In the genomic region with DNA sequence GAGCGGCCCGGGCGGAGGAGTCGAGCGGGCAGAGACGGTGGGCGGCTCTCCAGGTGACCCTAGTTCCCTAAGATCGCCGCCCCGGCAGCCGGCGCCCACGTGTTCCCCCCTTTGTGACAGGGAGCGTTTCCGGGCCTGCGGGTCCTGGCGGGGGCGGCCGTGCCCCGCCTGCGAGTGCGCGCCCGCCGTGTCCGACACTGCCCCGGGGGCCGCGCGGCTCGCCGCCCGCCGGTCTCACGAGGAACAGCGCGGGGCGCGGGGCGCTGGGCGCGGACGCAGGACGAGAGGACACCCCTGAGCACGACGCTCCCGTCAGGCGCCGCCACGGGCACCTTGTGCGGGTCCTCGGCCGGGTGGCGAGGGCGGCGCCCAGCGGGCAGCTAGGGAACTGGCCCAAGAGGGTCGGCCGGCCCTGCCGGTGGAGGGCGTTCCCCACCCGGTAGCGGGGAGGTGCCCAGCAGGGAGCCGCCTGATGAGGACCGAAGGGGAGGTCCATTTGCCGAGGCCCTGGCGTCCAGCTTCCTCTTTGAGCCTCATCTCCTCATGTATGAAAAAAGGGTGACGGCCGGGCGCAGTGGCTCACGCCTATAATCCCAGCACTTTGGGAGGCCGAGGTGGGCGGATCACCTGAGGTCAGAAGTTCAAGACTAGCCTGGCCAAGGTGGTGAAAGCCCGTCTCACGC, we compare ENCODE assay signal across 1 cellular context.
TF ChIP-seq lines count a peak whose summit lies in the region.

A gene (minus strand): TSS at position 137 of the 683 bp plus-strand sequence. CDS start 535 bp downstream, outside the sequence.

TF ChIP-seq in K562, 482 proteins besides CTCF, POLR2A, EP300 and RAD21 (continued from another document and continues in another):
- TF ChIP-seq TARDBP (IDR thresholded peaks at IDR 0.05) (peak; percentile 95), ZNF436 (CRISPR knock-in tag; IDR thresholded peaks at IDR 0.05) (peak; percentile 65), HNRNPL (IDR thresholded peaks at IDR 0.05; ENCODE audit: low read depth, low read length) (peak; percentile 99), SAFB (IDR thresholded peaks at IDR 0.05; ENCODE audit: borderline replicate concordance, low read depth, low read length) (0 out of 2 replicates have a peak, but pooled peaks have one; percentile 47), MXI1 (IDR thresholded peaks at IDR 0.05; ENCODE audit: low read depth, low read length) (peak; percentile 99), ILK (tag; IDR thresholded peaks at IDR 0.05; ENCODE audit: borderline replicate concordance, low read depth) (no peak), CBFA2T2 (conservative IDR thresholded peaks at IDR 0.05) (0 out of 2 replicates have a peak, but pooled peaks have one; percentile 22), KDM4B (IDR thresholded peaks at IDR 0.05; ENCODE audit: borderline replicate concordance in 2 of 2, low read depth in 1 of 2) (0 out of 4 replicates have a peak, but pooled peaks of 1 of the 2 experiments have one; percentile 47), RNF2 (IDR thresholded peaks at IDR 0.05) (peak; percentile 93), POLR3G (IDR thresholded peaks at IDR 0.05; ENCODE audit: extremely low read depth, insufficient read length, insufficient replicate concordance) (no peak), ZNF184 (CRISPR knock-in tag; IDR thresholded peaks at IDR 0.05) (no peak), GTF2F1 (IDR thresholded peaks at IDR 0.05; ENCODE audit: low read depth, low read length) (peak; percentile 87; the same call in 1 of the 2 replicates), RBBP5 (IDR thresholded peaks at IDR 0.05; ENCODE audit: borderline replicate concordance, insufficient read depth, low read length, poor library complexity, severe bottlenecking) (peak; percentile 95), NCOA1 (IDR thresholded peaks at IDR 0.05; ENCODE audit: low read depth) (peak; percentile 65; the same call in 1 of the 2 replicates), ZNF584 (CRISPR knock-in tag; IDR thresholded peaks at IDR 0.05; ENCODE audit: low read depth) (peak; percentile 76; the same call in 1 of the 2 replicates), ZNF75A (CRISPR knock-in tag; IDR thresholded peaks at IDR 0.05) (no peak), DMBX1 (CRISPR knock-in tag; IDR thresholded peaks at IDR 0.05; ENCODE audit: borderline replicate concordance) (peak; percentile 78; the same call in 1 of the 2 replicates), PRMT5 (CRISPR knock-in tag; IDR thresholded peaks at IDR 0.05) (peak; percentile 83; the same call in 1 of the 2 replicates), IRF2 (CRISPR knock-in tag; IDR thresholded peaks at IDR 0.05) (peak; percentile 88), POLR2AphosphoS5 (IDR thresholded peaks at IDR 0.05; ENCODE audit: control insufficient read depth, insufficient read depth, low read depth, low read length) (peak; percentile 45; the same call in 1 of the 2 replicates), C11orf30 (IDR thresholded peaks at IDR 0.05; ENCODE audit: low read depth) (peak; percentile 77), ZNF766 (CRISPR knock-in tag; conservative IDR thresholded peaks at IDR 0.05) (peak; percentile 79; the same call in 1 of the 2 replicates), ZNF197 (CRISPR knock-in tag; IDR thresholded peaks at IDR 0.05; ENCODE audit: low read depth) (peak; percentile 89; the same call in 1 of the 2 replicates), RBFOX2 (IDR thresholded peaks at IDR 0.05; ENCODE audit: low read depth, low read length) (peak; percentile 75), MECOM (CRISPR knock-in tag; IDR thresholded peaks at IDR 0.05) (no peak; the same call in 1 of the 2 replicates), NR3C1 (CRISPR knock-in tag; IDR thresholded peaks at IDR 0.05) (peak; percentile 68; the same call in 1 of the 2 replicates), RBM25 (IDR thresholded peaks at IDR 0.05; ENCODE audit: low read depth, low read length, severe bottlenecking) (peak; percentile 63), ZNF583 (CRISPR knock-in tag; IDR thresholded peaks at IDR 0.05) (peak; percentile 94), NRF1 (conservative IDR thresholded peaks at IDR 0.05 in 1 of 2, IDR thresholded peaks at IDR 0.05 in 1 of 2) (peak; percentile 70 to 76), MEIS2 (IDR thresholded peaks at IDR 0.05; ENCODE audit: partially characterized antibody) (peak; percentile 75), PHF8 (IDR thresholded peaks at IDR 0.05; ENCODE audit: borderline replicate concordance, low read length) (peak; percentile 74; the same call in 1 of the 2 replicates), HMG20A (CRISPR knock-in tag; conservative IDR thresholded peaks at IDR 0.05) (no peak), PCBP1 (IDR thresholded peaks at IDR 0.05; ENCODE audit: low read depth, low read length, poor library complexity, severe bottlenecking) (peak; percentile 74), TCF7 (IDR thresholded peaks at IDR 0.05; ENCODE audit: borderline replicate concordance) (peak; percentile 61), CCAR2 (IDR thresholded peaks at IDR 0.05; ENCODE audit: low read depth, low read length) (no peak), HDAC2 (IDR thresholded peaks at IDR 0.05) (peak; percentile 87), KDM5B (IDR thresholded peaks at IDR 0.05; ENCODE audit: insufficient replicate concordance, low read depth, low read length) (no peak), FOXP1 (CRISPR knock-in tag; IDR thresholded peaks at IDR 0.05) (no peak; the same call in 1 of the 2 replicates), CTBP1 (IDR thresholded peaks at IDR 0.05; ENCODE audit: borderline replicate concordance) (peak; percentile 100), CHD2 (IDR thresholded peaks at IDR 0.05; ENCODE audit: low read depth, low read length) (peak; percentile 51; the same call in 1 of the 2 replicates), SMARCE1 (IDR thresholded peaks at IDR 0.05) (no peak; the same call in 1 of the 2 replicates), ELF2 (CRISPR knock-in tag; IDR thresholded peaks at IDR 0.05) (peak; percentile 99)
- TF ChIP-seq, protein P1, sequence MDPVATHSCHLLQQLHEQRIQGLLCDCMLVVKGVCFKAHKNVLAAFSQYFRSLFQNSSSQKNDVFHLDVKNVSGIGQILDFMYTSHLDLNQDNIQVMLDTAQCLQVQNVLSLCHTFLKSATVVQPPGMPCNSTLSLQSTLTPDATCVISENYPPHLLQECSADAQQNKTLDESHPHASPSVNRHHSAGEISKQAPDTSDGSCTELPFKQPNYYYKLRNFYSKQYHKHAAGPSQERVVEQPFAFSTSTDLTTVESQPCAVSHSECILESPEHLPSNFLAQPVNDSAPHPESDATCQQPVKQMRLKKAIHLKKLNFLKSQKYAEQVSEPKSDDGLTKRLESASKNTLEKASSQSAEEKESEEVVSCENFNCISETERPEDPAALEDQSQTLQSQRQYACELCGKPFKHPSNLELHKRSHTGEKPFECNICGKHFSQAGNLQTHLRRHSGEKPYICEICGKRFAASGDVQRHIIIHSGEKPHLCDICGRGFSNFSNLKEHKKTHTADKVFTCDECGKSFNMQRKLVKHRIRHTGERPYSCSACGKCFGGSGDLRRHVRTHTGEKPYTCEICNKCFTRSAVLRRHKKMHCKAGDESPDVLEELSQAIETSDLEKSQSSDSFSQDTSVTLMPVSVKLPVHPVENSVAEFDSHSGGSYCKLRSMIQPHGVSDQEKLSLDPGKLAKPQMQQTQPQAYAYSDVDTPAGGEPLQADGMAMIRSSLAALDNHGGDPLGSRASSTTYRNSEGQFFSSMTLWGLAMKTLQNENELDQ (CRISPR knock-in tag; IDR thresholded peaks at IDR 0.05; ENCODE audit: borderline replicate concordance) = no peak
- TF ChIP-seq, protein P2, sequence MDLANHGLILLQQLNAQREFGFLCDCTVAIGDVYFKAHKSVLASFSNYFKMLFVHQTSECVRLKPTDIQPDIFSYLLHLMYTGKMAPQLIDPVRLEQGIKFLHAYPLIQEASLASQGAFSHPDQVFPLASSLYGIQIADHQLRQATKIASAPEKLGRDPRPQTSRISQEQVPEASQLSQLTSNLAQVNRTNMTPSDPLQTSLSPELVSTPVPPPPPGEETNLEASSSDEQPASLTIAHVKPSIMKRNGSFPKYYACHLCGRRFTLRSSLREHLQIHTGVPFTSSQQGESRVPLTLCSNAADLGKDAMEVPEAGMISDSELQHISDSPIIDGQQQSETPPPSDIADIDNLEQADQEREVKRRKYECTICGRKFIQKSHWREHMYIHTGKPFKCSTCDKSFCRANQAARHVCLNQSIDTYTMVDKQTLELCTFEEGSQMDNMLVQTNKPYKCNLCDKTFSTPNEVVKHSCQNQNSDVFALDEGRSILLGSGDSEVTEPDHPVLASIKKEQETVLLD (IDR thresholded peaks at IDR 0.05) = peak; percentile 89
- TF ChIP-seq, protein P3, sequence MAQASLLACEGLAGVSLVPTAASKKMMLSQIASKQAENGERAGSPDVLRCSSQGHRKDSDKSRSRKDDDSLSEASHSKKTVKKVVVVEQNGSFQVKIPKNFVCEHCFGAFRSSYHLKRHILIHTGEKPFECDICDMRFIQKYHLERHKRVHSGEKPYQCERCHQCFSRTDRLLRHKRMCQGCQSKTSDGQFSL (CRISPR knock-in tag; IDR thresholded peaks at IDR 0.05) = no peak; the same call in 1 of the 2 replicates
- TF ChIP-seq, protein P3 (tag; IDR thresholded peaks at IDR 0.05) = no peak
- TF ChIP-seq, protein P4, sequence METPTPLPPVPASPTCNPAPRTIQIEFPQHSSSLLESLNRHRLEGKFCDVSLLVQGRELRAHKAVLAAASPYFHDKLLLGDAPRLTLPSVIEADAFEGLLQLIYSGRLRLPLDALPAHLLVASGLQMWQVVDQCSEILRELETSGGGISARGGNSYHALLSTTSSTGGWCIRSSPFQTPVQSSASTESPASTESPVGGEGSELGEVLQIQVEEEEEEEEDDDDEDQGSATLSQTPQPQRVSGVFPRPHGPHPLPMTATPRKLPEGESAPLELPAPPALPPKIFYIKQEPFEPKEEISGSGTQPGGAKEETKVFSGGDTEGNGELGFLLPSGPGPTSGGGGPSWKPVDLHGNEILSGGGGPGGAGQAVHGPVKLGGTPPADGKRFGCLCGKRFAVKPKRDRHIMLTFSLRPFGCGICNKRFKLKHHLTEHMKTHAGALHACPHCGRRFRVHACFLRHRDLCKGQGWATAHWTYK (CRISPR knock-in tag; IDR thresholded peaks at IDR 0.05) = peak; percentile 95
- TF ChIP-seq, protein P5, sequence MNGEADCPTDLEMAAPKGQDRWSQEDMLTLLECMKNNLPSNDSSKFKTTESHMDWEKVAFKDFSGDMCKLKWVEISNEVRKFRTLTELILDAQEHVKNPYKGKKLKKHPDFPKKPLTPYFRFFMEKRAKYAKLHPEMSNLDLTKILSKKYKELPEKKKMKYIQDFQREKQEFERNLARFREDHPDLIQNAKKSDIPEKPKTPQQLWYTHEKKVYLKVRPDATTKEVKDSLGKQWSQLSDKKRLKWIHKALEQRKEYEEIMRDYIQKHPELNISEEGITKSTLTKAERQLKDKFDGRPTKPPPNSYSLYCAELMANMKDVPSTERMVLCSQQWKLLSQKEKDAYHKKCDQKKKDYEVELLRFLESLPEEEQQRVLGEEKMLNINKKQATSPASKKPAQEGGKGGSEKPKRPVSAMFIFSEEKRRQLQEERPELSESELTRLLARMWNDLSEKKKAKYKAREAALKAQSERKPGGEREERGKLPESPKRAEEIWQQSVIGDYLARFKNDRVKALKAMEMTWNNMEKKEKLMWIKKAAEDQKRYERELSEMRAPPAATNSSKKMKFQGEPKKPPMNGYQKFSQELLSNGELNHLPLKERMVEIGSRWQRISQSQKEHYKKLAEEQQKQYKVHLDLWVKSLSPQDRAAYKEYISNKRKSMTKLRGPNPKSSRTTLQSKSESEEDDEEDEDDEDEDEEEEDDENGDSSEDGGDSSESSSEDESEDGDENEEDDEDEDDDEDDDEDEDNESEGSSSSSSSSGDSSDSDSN (IDR thresholded peaks at IDR 0.05; ENCODE audit: borderline replicate concordance in 1 of 2, low read depth in 2 of 2, low read length in 2 of 2) = peak; percentile 78 to 81; a peak in 3 of 4 replicates
- TF ChIP-seq, protein P6, sequence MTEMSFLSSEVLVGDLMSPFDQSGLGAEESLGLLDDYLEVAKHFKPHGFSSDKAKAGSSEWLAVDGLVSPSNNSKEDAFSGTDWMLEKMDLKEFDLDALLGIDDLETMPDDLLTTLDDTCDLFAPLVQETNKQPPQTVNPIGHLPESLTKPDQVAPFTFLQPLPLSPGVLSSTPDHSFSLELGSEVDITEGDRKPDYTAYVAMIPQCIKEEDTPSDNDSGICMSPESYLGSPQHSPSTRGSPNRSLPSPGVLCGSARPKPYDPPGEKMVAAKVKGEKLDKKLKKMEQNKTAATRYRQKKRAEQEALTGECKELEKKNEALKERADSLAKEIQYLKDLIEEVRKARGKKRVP (CRISPR knock-in tag; IDR thresholded peaks at IDR 0.05) = no peak; the same call in 1 of the 2 replicates
- TF ChIP-seq, protein P7, sequence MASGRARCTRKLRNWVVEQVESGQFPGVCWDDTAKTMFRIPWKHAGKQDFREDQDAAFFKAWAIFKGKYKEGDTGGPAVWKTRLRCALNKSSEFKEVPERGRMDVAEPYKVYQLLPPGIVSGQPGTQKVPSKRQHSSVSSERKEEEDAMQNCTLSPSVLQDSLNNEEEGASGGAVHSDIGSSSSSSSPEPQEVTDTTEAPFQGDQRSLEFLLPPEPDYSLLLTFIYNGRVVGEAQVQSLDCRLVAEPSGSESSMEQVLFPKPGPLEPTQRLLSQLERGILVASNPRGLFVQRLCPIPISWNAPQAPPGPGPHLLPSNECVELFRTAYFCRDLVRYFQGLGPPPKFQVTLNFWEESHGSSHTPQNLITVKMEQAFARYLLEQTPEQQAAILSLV (tag; IDR thresholded peaks at IDR 0.05) = no peak
- TF ChIP-seq, protein P8, sequence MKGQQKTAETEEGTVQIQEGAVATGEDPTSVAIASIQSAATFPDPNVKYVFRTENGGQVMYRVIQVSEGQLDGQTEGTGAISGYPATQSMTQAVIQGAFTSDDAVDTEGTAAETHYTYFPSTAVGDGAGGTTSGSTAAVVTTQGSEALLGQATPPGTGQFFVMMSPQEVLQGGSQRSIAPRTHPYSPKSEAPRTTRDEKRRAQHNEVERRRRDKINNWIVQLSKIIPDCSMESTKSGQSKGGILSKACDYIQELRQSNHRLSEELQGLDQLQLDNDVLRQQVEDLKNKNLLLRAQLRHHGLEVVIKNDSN (CRISPR knock-in tag; IDR thresholded peaks at IDR 0.05) = peak; percentile 86
- TF ChIP-seq, protein P9, sequence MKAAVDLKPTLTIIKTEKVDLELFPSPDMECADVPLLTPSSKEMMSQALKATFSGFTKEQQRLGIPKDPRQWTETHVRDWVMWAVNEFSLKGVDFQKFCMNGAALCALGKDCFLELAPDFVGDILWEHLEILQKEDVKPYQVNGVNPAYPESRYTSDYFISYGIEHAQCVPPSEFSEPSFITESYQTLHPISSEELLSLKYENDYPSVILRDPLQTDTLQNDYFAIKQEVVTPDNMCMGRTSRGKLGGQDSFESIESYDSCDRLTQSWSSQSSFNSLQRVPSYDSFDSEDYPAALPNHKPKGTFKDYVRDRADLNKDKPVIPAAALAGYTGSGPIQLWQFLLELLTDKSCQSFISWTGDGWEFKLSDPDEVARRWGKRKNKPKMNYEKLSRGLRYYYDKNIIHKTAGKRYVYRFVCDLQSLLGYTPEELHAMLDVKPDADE (conservative IDR thresholded peaks at IDR 0.05; ENCODE audit: control insufficient read depth, low read depth, low read length) = peak; percentile 96
